ENCODE assay signal across 8 cellular contexts in genomic region chr7:16918288-16918895, GRCh38.
DNase-seq lines count a peak whose midpoint lies in the region; ATAC-seq and TF ChIP-seq lines count a peak whose summit lies in the region.

No MANE protein-coding gene starts in this region.

- no peak overlapping the region for H3K4me3 ChIP-seq in GM12865 (ENCODE audit: low read depth, low read length)

- DNase-seq in AG09319 (ENCODE audit: extremely low read depth, low read depth) (no peak), GM12865 (ENCODE audit: low read depth) (peak; percentile 41), NCI-H526 treated with DMSO at 0.1 percent for 48 hours (lab: John Stamatoyannopoulos, UW) (peak; percentile 25), cerebellar cortex (ENCODE audit: low spot score) (peak; percentile 28), middle frontal gyrus (ENCODE audit: extremely low spot score, low spot score) (peak; percentile 58), GM19240 (ENCODE audit: insufficient read length, low spot score) (no peak)

- ATAC-seq in GM18870 (IDR thresholded peaks at IDR 0.05; ENCODE audit: unreplicated experiment) (no peak), HG02678 (IDR thresholded peaks at IDR 0.05; ENCODE audit: unreplicated experiment) (no peak)

- TF ChIP-seq CTCF in AG09319 (IDR thresholded peaks at IDR 0.05; ENCODE audit: low read depth, low read length) (peak; percentile 50), GM12865 (IDR thresholded peaks at IDR 0.05; ENCODE audit: insufficient read depth, low read depth, low read length, missing control alignments) (peak; percentile 58)

Comparison
In these comparisons a context has a peak if more than half of its experiments do, and no peak if none do; other contexts are left out.
1. DNase-seq: peak in GM12865 (single experiment), NCI-H526 treated with DMSO at 0.1 percent for 48 hours (single experiment), cerebellar cortex (single experiment) and middle frontal gyrus (single experiment); none in AG09319 (single experiment) and GM19240 (single experiment).